In genomic region chr2:12980817-12981216, GRCh38 we compare ENCODE assay signal across 28 cellular contexts.
DNase-seq lines count a peak whose midpoint lies in the region; ATAC-seq and TF ChIP-seq lines count a peak whose summit lies in the region.
"Had no signal": no experiment of that assay in that cellular context is flagged by ENCODE, and none has a peak within 500 bp of the region (broad histone marks: within the 10 kb centered on the region; RNA-seq: fewer than 3 reads in every experiment).

No MANE protein-coding gene starts in this region.

- WGBS in endodermal cell (ENCODE audit: insufficient coverage in 1 of 2, insufficient read length in 1 of 2), 2 experiments: 72 to 85% methylated on average over 2 to 4 of the region's 4 CpGs

- no peak overlapping the region for H3K4me3 ChIP-seq in breast epithelium
- no peak overlapping the region for H3K4me3 ChIP-seq in endodermal cell (ENCODE audit: low read length)
- H3K4me3 ChIP-seq: gastroesophageal sphincter, GM12878, lung, prostate gland, thoracic aorta had no signal

- intact Hi-C loops in breast epithelium (cut with DNase I; ENCODE audit: low total_unique reads): no loop called here
- intact Hi-C loops in MCF 10A (cut with micrococcal nuclease): no loop called here

- H3K4me3 Mint-ChIP-seq in MCF 10A (ENCODE audit: unreplicated experiment): no peak overlapping the region
- H3K4me3 Mint-ChIP-seq in endodermal cell: no peak overlapping the region
- H3K4me3 Mint-ChIP-seq: CD4-positive, CD25-positive, alpha-beta regulatory T cell; HFFc6; stimulated activated naive CD8-positive, alpha-beta T cell treated with anti-CD3 and anti-CD28 coated beads, Interleukin-15, Interleukin-2, amounts not matched to agents 100 ng/mL and 50 ng/mL, for 24 hours; T-helper 2 cell treated with Interferon-gamma antibody and Interleukin-4, amounts not matched to agents 5 μg/mL and 100 μg/mL, for 36 hours had no signal

- TF ChIP-seq POLR2A in breast epithelium (IDR thresholded peaks at IDR 0.05): no peak

- ATAC-seq in HG03432 (IDR thresholded peaks at IDR 0.05; ENCODE audit: unreplicated experiment): no peak
- ATAC-seq: gastroesophageal sphincter, GM12878 had no signal

- POLR2A ChIA-PET in MCF 10A (lab: Yijun Ruan, JAX): interaction anchor here (1.4 kb wide), 1 partner anchor 15 kb away, joined by 4 read pairs; no protein-coding TSS in a partner anchor

- no TSS peak for BruUV-seq in MCF 10A (replicated peaks; lab: Mats Ljungman, UMichigan)

- H3K36me3 ChIP-seq in breast epithelium (no peaks in the 10 kb centered on the region), endodermal cell (ENCODE audit: control insufficient read depth, insufficient read depth, low read length) (no peaks in the 10 kb centered on the region)
- H3K36me3 ChIP-seq: brain microvascular endothelial cell, gastroesophageal sphincter, prostate gland, thoracic aorta had no signal

- H3K4me1 Mint-ChIP-seq in MCF 10A (ENCODE audit: insufficient read depth, unreplicated experiment) (peaks cover 13% of the 10 kb centered on the region), endodermal cell (peaks cover 17% of the 10 kb centered on the region)
- H3K4me1 Mint-ChIP-seq: CD4-positive, CD25-positive, alpha-beta regulatory T cell had no signal

- no peak overlapping the region for H3K9ac ChIP-seq in endodermal cell (ENCODE audit: extremely low read depth, low read length, poor library complexity, severe bottlenecking)

- peaks cover 0 to 9% of the 10 kb centered on the region in 2 donors for H3K4me1 ChIP-seq in breast epithelium
- H3K4me1 ChIP-seq in endodermal cell (ENCODE audit: control insufficient read depth, insufficient read depth, low read length): no peaks in the 10 kb centered on the region
- H3K4me1 ChIP-seq: gastroesophageal sphincter, prostate gland had no signal

- H3K27me3 Mint-ChIP-seq in MCF 10A (ENCODE audit: insufficient read depth, unreplicated experiment): no peaks in the 10 kb centered on the region
- peaks cover 81% of the 10 kb centered on the region for H3K27me3 Mint-ChIP-seq in endodermal cell (ENCODE audit: insufficient read depth)

- CTCF ChIA-PET in MCF 10A (lab: Yijun Ruan, JAX): interaction anchor here (0.7 to 1.2 kb wide), 3 partner anchors 14 to 263 kb away, joined by 3 to 6 read pairs (median 3); no protein-coding TSS in a partner anchor

- no peak for DNase-seq in breast epithelium (ENCODE audit: low spot score in 2 of 2)
- DNase-seq in MCF 10A (ENCODE audit: unreplicated experiment): no peak
- peak; percentile 67 for DNase-seq in endodermal cell
- DNase-seq in kidney tubule cell (ENCODE audit: low spot score): peak; percentile 74
- no peak for DNase-seq in SKM-1 (lab: John Stamatoyannopoulos, UW; ENCODE audit: unreplicated experiment)
- DNase-seq in HCEC 1CT: no peak
- no peak for DNase-seq in NCI-H2227 treated with DMSO at 0.1 percent for 48 hours (lab: John Stamatoyannopoulos, UW)
- DNase-seq: activated CD4-positive, alpha-beta T cell treated with anti-CD3 and anti-CD28 coated beads, Interleukin-2, amount 50 U/mL, for 4 hours; activated naive CD4-positive, alpha-beta T cell treated with Interleukin-2 at 50 U/mL for 16 hours; brain microvascular endothelial cell; CD4-positive, CD25-positive, alpha-beta regulatory T cell; effector memory CD4-positive, alpha-beta T cell; HFFc6; hypothalamus; Kasumi-1; MV-4-11; NCI-H1436 treated with DMSO at 0.1 percent for 48 hours; NCI-H2107; NCI-H446 treated with DMSO at 0.1 percent for 48 hours had no signal

- H3K27ac Mint-ChIP-seq in MCF 10A (ENCODE audit: low read depth, unreplicated experiment): no peak overlapping the region
- no peak overlapping the region for H3K27ac Mint-ChIP-seq in endodermal cell
- H3K27ac Mint-ChIP-seq: CD4-positive, CD25-positive, alpha-beta regulatory T cell; HFFc6; stimulated activated naive CD8-positive, alpha-beta T cell treated with anti-CD3 and anti-CD28 coated beads, Interleukin-15, Interleukin-2, amounts not matched to agents 100 ng/mL and 50 ng/mL, for 24 hours; T-helper 2 cell treated with Interferon-gamma antibody and Interleukin-4, amounts not matched to agents 5 μg/mL and 100 μg/mL, for 36 hours had no signal

- H3K36me3 Mint-ChIP-seq in MCF 10A (ENCODE audit: insufficient read depth, unreplicated experiment): no peaks in the 10 kb centered on the region
- no peaks in the 10 kb centered on the region for H3K36me3 Mint-ChIP-seq in endodermal cell (ENCODE audit: low read depth)
- H3K36me3 Mint-ChIP-seq: CD4-positive, CD25-positive, alpha-beta regulatory T cell had no signal

- no peak for TF ChIP-seq CTCF in breast epithelium (IDR thresholded peaks at IDR 0.05)
- TF ChIP-seq CTCF in MCF 10A (IDR thresholded peaks at IDR 0.05; ENCODE audit: unreplicated experiment): no peak
- no peak for TF ChIP-seq CTCF in endodermal cell (conservative IDR thresholded peaks at IDR 0.05)

- H3K27ac ChIP-seq in breast epithelium (peak overlapping the region; percentile 20 to 23), endodermal cell (ENCODE audit: low read depth, low read length) (no peak overlapping the region)
- H3K27ac ChIP-seq: 22Rv1, brain microvascular endothelial cell, gastroesophageal sphincter, prostate gland, thoracic aorta had no signal

- H3K27me3 ChIP-seq in breast epithelium: no peaks in the 10 kb centered on the region
- H3K27me3 ChIP-seq in endodermal cell (ENCODE audit: control insufficient read depth, insufficient read depth, low read length, poor library complexity, severe bottlenecking): peaks cover 51% of the 10 kb centered on the region
- H3K27me3 ChIP-seq: brain microvascular endothelial cell, gastroesophageal sphincter had no signal

- no peaks in the 10 kb centered on the region for H3K9me3 ChIP-seq in breast epithelium
- H3K9me3 ChIP-seq in endodermal cell (ENCODE audit: control insufficient read depth, low read length): no peaks in the 10 kb centered on the region
- H3K9me3 ChIP-seq: gastroesophageal sphincter, prostate gland, thoracic aorta had no signal

- no peaks in the 10 kb centered on the region for H3K9me3 Mint-ChIP-seq in MCF 10A (ENCODE audit: unreplicated experiment)
- H3K9me3 Mint-ChIP-seq in endodermal cell: no peaks in the 10 kb centered on the region
- H3K9me3 Mint-ChIP-seq: HFFc6; stimulated activated naive CD8-positive, alpha-beta T cell treated with anti-CD3 and anti-CD28 coated beads, Interleukin-15, Interleukin-2, amounts not matched to agents 100 ng/mL and 50 ng/mL, for 24 hours; T-helper 2 cell treated with Interferon-gamma antibody and Interleukin-4, amounts not matched to agents 5 μg/mL and 100 μg/mL, for 36 hours had no signal

Comparison
In these comparisons a context has a peak if more than half of its experiments do, and no peak if none do; other contexts are left out.
1. DNase-seq: peak in endodermal cell (single experiment) and kidney tubule cell (single experiment); none in breast epithelium (0 of 2), MCF 10A (single experiment), SKM-1 (single experiment), HCEC 1CT (single experiment) and NCI-H2227 treated with DMSO at 0.1 percent for 48 hours (single experiment).